ENCODE assay signal across 1 cellular context in the genomic region with DNA sequence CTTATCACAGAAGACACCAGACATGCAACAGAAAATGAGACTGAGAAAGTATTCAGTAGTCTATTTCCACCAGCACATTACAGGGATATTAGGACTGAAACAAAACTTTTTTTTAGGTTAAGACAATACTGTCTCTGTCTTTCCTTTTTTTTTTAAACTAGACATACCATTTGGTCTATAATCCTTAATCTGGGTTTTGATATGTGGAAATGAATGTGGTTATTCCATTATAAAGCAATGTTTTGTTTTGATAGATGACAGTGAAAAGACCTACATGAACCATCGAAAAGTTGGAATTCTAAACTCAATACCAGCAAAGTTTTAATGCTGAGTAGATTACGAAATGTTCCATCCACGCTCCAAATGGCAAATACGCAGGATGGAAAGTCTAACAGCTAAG.
TF ChIP-seq lines count a peak whose summit lies in the region.

No MANE protein-coding gene starts in this region.

TF ChIP-seq in GM23338, 12 proteins besides CTCF, POLR2A, EP300 and RAD21 (continued from another document):
- TF ChIP-seq EZH2phosphoT487 (IDR thresholded peaks at IDR 0.05; ENCODE audit: unreplicated experiment) (no peak), NANOG (IDR thresholded peaks at IDR 0.05; ENCODE audit: borderline replicate concordance) (no peak), POLR2AphosphoS5 (IDR thresholded peaks at IDR 0.05; ENCODE audit: low read depth) (no peak), STAT1 (IDR thresholded peaks at IDR 0.05; ENCODE audit: unreplicated experiment) (no peak), ZNF331 (CRISPR knock-in tag; IDR thresholded peaks at IDR 0.05; ENCODE audit: low read depth) (no peak)
- TF ChIP-seq, protein P1, sequence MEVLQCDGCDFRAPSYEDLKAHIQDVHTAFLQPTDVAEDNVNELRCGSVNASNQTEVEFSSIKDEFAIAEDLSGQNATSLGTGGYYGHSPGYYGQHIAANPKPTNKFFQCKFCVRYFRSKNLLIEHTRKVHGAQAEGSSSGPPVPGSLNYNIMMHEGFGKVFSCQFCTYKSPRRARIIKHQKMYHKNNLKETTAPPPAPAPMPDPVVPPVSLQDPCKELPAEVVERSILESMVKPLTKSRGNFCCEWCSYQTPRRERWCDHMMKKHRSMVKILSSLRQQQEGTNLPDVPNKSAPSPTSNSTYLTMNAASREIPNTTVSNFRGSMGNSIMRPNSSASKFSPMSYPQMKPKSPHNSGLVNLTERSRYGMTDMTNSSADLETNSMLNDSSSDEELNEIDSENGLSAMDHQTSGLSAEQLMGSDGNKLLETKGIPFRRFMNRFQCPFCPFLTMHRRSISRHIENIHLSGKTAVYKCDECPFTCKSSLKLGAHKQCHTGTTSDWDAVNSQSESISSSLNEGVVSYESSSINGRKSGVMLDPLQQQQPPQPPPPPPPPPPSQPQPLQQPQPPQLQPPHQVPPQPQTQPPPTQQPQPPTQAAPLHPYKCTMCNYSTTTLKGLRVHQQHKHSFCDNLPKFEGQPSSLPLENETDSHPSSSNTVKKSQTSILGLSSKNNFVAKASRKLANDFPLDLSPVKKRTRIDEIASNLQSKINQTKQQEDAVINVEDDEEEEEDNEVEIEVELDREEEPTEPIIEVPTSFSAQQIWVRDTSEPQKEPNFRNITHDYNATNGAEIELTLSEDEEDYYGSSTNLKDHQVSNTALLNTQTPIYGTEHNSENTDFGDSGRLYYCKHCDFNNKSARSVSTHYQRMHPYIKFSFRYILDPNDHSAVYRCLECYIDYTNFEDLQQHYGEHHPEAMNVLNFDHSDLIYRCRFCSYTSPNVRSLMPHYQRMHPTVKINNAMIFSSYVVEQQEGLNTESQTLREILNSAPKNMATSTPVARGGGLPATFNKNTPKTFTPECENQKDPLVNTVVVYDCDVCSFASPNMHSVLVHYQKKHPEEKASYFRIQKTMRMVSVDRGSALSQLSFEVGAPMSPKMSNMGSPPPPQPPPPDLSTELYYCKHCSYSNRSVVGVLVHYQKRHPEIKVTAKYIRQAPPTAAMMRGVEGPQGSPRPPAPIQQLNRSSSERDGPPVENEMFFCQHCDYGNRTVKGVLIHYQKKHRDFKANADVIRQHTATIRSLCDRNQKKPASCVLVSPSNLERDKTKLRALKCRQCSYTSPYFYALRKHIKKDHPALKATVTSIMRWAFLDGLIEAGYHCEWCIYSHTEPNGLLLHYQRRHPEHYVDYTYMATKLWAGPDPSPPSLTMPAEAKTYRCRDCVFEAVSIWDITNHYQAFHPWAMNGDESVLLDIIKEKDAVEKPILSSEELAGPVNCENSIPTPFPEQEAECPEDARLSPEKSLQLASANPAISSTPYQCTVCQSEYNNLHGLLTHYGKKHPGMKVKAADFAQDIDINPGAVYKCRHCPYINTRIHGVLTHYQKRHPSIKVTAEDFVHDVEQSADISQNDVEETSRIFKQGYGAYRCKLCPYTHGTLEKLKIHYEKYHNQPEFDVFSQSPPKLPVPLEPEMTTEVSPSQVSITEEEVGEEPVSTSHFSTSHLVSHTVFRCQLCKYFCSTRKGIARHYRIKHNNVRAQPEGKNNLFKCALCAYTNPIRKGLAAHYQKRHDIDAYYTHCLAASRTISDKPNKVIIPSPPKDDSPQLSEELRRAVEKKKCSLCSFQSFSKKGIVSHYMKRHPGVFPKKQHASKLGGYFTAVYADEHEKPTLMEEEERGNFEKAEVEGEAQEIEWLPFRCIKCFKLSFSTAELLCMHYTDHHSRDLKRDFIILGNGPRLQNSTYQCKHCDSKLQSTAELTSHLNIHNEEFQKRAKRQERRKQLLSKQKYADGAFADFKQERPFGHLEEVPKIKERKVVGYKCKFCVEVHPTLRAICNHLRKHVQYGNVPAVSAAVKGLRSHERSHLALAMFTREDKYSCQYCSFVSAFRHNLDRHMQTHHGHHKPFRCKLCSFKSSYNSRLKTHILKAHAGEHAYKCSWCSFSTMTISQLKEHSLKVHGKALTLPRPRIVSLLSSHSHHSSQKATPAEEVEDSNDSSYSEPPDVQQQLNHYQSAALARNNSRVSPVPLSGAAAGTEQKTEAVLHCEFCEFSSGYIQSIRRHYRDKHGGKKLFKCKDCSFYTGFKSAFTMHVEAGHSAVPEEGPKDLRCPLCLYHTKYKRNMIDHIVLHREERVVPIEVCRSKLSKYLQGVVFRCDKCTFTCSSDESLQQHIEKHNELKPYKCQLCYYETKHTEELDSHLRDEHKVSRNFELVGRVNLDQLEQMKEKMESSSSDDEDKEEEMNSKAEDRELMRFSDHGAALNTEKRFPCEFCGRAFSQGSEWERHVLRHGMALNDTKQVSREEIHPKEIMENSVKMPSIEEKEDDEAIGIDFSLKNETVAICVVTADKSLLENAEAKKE (CRISPR knock-in tag; IDR thresholded peaks at IDR 0.05): no peak
